In the genomic region with DNA sequence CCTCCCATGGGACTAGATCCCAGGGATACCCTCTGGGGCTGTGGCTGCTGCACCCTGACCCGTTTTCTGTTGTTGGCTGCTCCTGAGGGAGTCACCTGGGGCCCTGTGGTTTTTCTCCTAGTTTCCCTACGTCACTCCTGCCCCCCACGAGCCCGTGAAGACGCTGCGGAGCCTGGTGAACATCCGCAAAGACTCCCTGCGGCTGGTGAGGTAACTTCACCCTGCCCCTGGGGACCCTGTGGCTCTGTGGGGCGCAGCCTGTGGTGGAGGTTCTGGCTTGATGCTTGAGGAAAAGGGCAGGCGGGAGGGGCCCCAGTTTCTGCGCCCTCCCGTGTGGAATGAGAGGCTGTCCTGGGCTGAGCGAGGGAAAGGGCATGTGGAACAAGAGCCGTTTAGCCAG, we compare ENCODE assay signal across 19 cellular contexts.
"Had no signal": no experiment of that assay in that cellular context is flagged by ENCODE, and none has a peak within 500 bp of the region (broad histone marks: within the 10 kb centered on the region; RNA-seq: fewer than 3 reads in every experiment).

No MANE protein-coding gene starts in this region.

- H3K27ac ChIP-seq: ascending aorta, breast epithelium, parathyroid adenoma, vagina had no signal

- H3K36me3 ChIP-seq: breast epithelium had no signal

- H3K4me3 Mint-ChIP-seq: activated T-helper 1 cell treated with anti-CD3 and anti-CD28 coated beads, Interleukin-12 subunit alpha, Interleukin-12 subunit beta, Interleukin-2, Interleukin-4 antibody, amounts not matched to agents 30 ng/mL and 10 ng/mL and 1 ng/mL, durations not matched to agents 14 hours and 24 hours and 36 hours; effector memory CD8-positive, alpha-beta T cell had no signal

- H2AFZ ChIP-seq: parathyroid adenoma had no signal

- H3K27ac Mint-ChIP-seq: activated T-helper 1 cell treated with anti-CD3 and anti-CD28 coated beads, Interleukin-12 subunit alpha, Interleukin-12 subunit beta, Interleukin-2, Interleukin-4 antibody, amounts not matched to agents 30 ng/mL and 10 ng/mL and 1 ng/mL, durations not matched to agents 14 hours and 24 hours and 36 hours had no signal

- DNase-seq: activated CD4-positive, alpha-beta T cell treated with anti-CD3 and anti-CD28 coated beads, Interleukin-2, amount 50 U/mL, for 1 hour; activated CD8-positive, alpha-beta memory T cell treated with anti-CD3 and anti-CD28 coated beads for 24 hours; activated naive CD4-positive, alpha-beta T cell; dermis blood vessel endothelial cell; effector memory CD8-positive, alpha-beta T cell; foreskin melanocyte; head of caudate nucleus; left cardiac atrium; naive thymus-derived CD4-positive, alpha-beta T cell; stimulated activated CD4-positive, alpha-beta T cell treated with anti-CD3 and anti-CD28 coated beads, Interleukin-12 subunit alpha, Interleukin-12 subunit beta, amount 100 ng/mL, for 4 hours; stimulated activated CD4-positive, alpha-beta T cell treated with anti-CD3 and anti-CD28 coated beads, Interleukin-2, amount 100 ng/mL, for 24 hours; thyroid gland had no signal

- H3K4me3 ChIP-seq: ascending aorta, breast epithelium, lung, thyroid gland, vagina had no signal

- H3K9ac ChIP-seq: parathyroid adenoma had no signal

- H3K4me1 ChIP-seq: ascending aorta, breast epithelium, parathyroid adenoma, vagina had no signal

- H3K27me3 Mint-ChIP-seq: effector memory CD8-positive, alpha-beta T cell; naive thymus-derived CD4-positive, alpha-beta T cell had no signal

- H3K9me3 Mint-ChIP-seq: activated T-helper 1 cell treated with anti-CD3 and anti-CD28 coated beads, Interleukin-12 subunit alpha, Interleukin-12 subunit beta, Interleukin-2, Interleukin-4 antibody, amounts not matched to agents 30 ng/mL and 10 ng/mL and 1 ng/mL, durations not matched to agents 14 hours and 24 hours and 36 hours; effector memory CD8-positive, alpha-beta T cell; naive thymus-derived CD4-positive, alpha-beta T cell had no signal

- H3K27me3 ChIP-seq: ascending aorta, breast epithelium, thyroid gland, vagina had no signal

- H3K9me3 ChIP-seq: ascending aorta, breast epithelium, thyroid gland, vagina had no signal

- ATAC-seq: activated CD4-positive, CD25-positive, alpha-beta regulatory T cell treated with anti-CD3 and anti-CD28 coated beads, Interleukin-2, amount 50 U/mL, for 24 hours; effector memory CD8-positive, alpha-beta T cell; left cardiac atrium; naive thymus-derived CD4-positive, alpha-beta T cell had no signal
